ENCODE assay signal across 18 cellular contexts in genomic region chr2:85899284-85899683, GRCh38. TPM values are rescaled to one million over a fixed set of nuclear protein-coding genes. Genes with fewer than 3 reads are reported as not detected.
DNase-seq lines count a peak whose midpoint lies in the region; ATAC-seq and TF ChIP-seq lines count a peak whose summit lies in the region.
"Had no signal": no experiment of that assay in that cellular context is flagged by ENCODE, and none has a peak within 500 bp of the region (broad histone marks: within the 10 kb centered on the region; RNA-seq: fewer than 3 reads in every experiment).

No MANE protein-coding gene starts in this region.

- peaks cover 16% of the 10 kb centered on the region for H3F3A ChIP-seq in PC-9 (ENCODE audit: insufficient read depth, low read depth)

- H2AFZ ChIP-seq in mammary epithelial cell (ENCODE audit: low read depth, low read length) (no peak overlapping the region), PC-9 (no peak overlapping the region)

- ATAC-seq in mucosa of descending colon (no peak), GM18873 (IDR thresholded peaks at IDR 0.05; ENCODE audit: low FRiP score, unreplicated experiment) (no peak)
- ATAC-seq: Right ventricle myocardium inferior had no signal

- H3K4me3 ChIP-seq in mammary epithelial cell (replicated peaks in 1 of 3; ENCODE audit: insufficient read depth in 1 of 3, low read depth in 2 of 3, low read length in 3 of 3), result no peak overlapping the region
- H3K4me3 ChIP-seq in PC-9, result no peak overlapping the region
- H3K4me3 ChIP-seq in thyroid gland (replicated peaks in 1 of 3), result no peak overlapping the region
- H3K4me3 ChIP-seq in mucosa of descending colon, result no peak overlapping the region
- H3K4me3 ChIP-seq: SJSA1 had no signal

- WGBS in mammary epithelial cell (ENCODE audit: low coverage, missing lambda C conversion rate), result 100% methylated on average over 1 of the region's 1 CpG
- WGBS in thyroid gland, 2 donors, result 56 to 61% methylated on average over 1 of the region's 1 CpG

- in situ Hi-C loops in mammary epithelial cell (cut with MboI; ENCODE audit: low sequenced_read_pairs in 2 of 2), result no loop called here

- H3K27me3 ChIP-seq in mammary epithelial cell (ENCODE audit: insufficient read depth, low read length), result no peaks in the 10 kb centered on the region
- H3K27me3 ChIP-seq in PC-9 (ENCODE audit: insufficient read depth, low read depth), result no peaks in the 10 kb centered on the region
- no peaks in the 10 kb centered on the region for H3K27me3 ChIP-seq in layer of hippocampus (ENCODE audit: control insufficient read depth, insufficient read depth, low read length)
- H3K27me3 ChIP-seq in thyroid gland, result no peaks in the 10 kb centered on the region
- H3K27me3 ChIP-seq: SJSA1 had no signal

- H3K9me2 ChIP-seq in PC-9 (ENCODE audit: insufficient read depth), result no peaks in the 10 kb centered on the region

- H3K9me3 Mint-ChIP-seq in MCF 10A (ENCODE audit: unreplicated experiment) (no peaks in the 10 kb centered on the region), Calu3 (ENCODE audit: low read depth, unreplicated experiment) (no peaks in the 10 kb centered on the region)

- no peak overlapping the region for H3K27ac ChIP-seq in mammary epithelial cell (ENCODE audit: insufficient read depth, low read depth, low read length)
- no peak overlapping the region for H3K27ac ChIP-seq in PC-9
- peak overlapping the region; percentile 49 for H3K27ac ChIP-seq in layer of hippocampus (ENCODE audit: low read depth, low read length)
- peak overlapping the region; percentile 89 to 92 (median 91) for H3K27ac ChIP-seq in thyroid gland
- H3K27ac ChIP-seq: SJSA1 had no signal

- no peak for TF ChIP-seq CTCF in MCF 10A (IDR thresholded peaks at IDR 0.05; ENCODE audit: unreplicated experiment)
- TF ChIP-seq CTCF in mammary epithelial cell (conservative IDR thresholded peaks at IDR 0.05 in 1 of 2, IDR thresholded peaks at IDR 0.05 in 1 of 2; ENCODE audit: extremely low read depth in 1 of 2, insufficient read depth in 1 of 2, low read depth in 1 of 2, low read length in 2 of 2), result no peak
- no peak for TF ChIP-seq CTCF in PC-9 (conservative IDR thresholded peaks at IDR 0.05)
- TF ChIP-seq CTCF in thyroid gland (IDR thresholded peaks at IDR 0.05), result no peak
- no peak for TF ChIP-seq CTCF in Calu3 (IDR thresholded peaks at IDR 0.05; ENCODE audit: unreplicated experiment)
- TF ChIP-seq CTCF in mucosa of descending colon (IDR thresholded peaks at IDR 0.05), result no peak

- DNase-seq in MCF 10A (ENCODE audit: unreplicated experiment) (no peak), mammary epithelial cell (no peak), PC-9 (no peak), thyroid gland (peak; percentile 55 to 59), Calu3 (no peak), mucosa of descending colon (no peak)
- DNase-seq: DMS153, KG1, MV-4-11, NCI-H1694, NCI-H2081, NCI-H2171 treated with DMSO at 0.1 percent for 48 hours, NCI-H524 treated with DMSO at 0.1 percent for 48 hours, NCI-H82 had no signal

- dilution Hi-C loops in mammary epithelial cell (cut with HindIII; ENCODE audit: low sequenced_read_pairs), result no loop called here

- CTCF ChIA-PET in MCF 10A (lab: Yijun Ruan, JAX), result no interaction called here
- CTCF ChIA-PET in mammary epithelial cell (lab: Charles Lee; ENCODE audit: low non-redundant PET), result no interaction called here
- CTCF ChIA-PET in PC-9 (lab: Charles Lee), result no interaction called here
- CTCF ChIA-PET in Calu3 (lab: Charles Lee), result no interaction called here

- H3K36me3 Mint-ChIP-seq in MCF 10A (ENCODE audit: insufficient read depth, unreplicated experiment) (no peaks in the 10 kb centered on the region), Calu3 (ENCODE audit: insufficient read depth, unreplicated experiment) (no peaks in the 10 kb centered on the region)

- peaks cover 7% of the 10 kb centered on the region for H3K4me1 ChIP-seq in mammary epithelial cell (ENCODE audit: insufficient read depth, low read length)
- peaks cover 24% of the 10 kb centered on the region for H3K4me1 ChIP-seq in PC-9 (replicated peaks; ENCODE audit: insufficient read depth)
- peaks cover 37 to 52% of the 10 kb centered on the region in 2 donors for H3K4me1 ChIP-seq in thyroid gland
- H3K4me1 ChIP-seq in mucosa of descending colon (ENCODE audit: low read depth), result no peaks in the 10 kb centered on the region

- H3K4me2 ChIP-seq in mammary epithelial cell (ENCODE audit: insufficient read depth, low read depth, low read length) (no peak overlapping the region), PC-9 (peak overlapping the region; percentile 42; the same call in 1 of the 2 replicates)

- H3K36me3 ChIP-seq in mammary epithelial cell (ENCODE audit: insufficient read depth, low read length) (no peaks in the 10 kb centered on the region), PC-9 (ENCODE audit: low read depth) (no peaks in the 10 kb centered on the region), thyroid gland (no peaks in the 10 kb centered on the region), mucosa of descending colon (ENCODE audit: low read depth) (no peaks in the 10 kb centered on the region)
- H3K36me3 ChIP-seq: SJSA1 had no signal

- H3K27ac Mint-ChIP-seq in MCF 10A (ENCODE audit: low read depth, unreplicated experiment) (peak overlapping the region; percentile 9), Calu3 (ENCODE audit: unreplicated experiment) (no peak overlapping the region)

- no TSS peak for BruUV-seq in MCF 10A (replicated peaks; lab: Mats Ljungman, UMichigan)
- BruUV-seq in mammary epithelial cell (replicated peaks; lab: Mats Ljungman, UMichigan), result no TSS peak
- BruUV-seq in PC-9 (replicated peaks; lab: Mats Ljungman, UMichigan), result no TSS peak
- BruUV-seq in Calu3 (replicated peaks; lab: Mats Ljungman, UMichigan), result no TSS peak

- H3K4me3 Mint-ChIP-seq in MCF 10A (ENCODE audit: unreplicated experiment), result no peak overlapping the region
- H3K4me3 Mint-ChIP-seq in Calu3 (ENCODE audit: low read depth, unreplicated experiment), result no peak overlapping the region

- H3K79me2 ChIP-seq in mammary epithelial cell (ENCODE audit: insufficient read depth, low read length), result no peaks in the 10 kb centered on the region
- H3K79me2 ChIP-seq in PC-9 (ENCODE audit: low read depth), result no peaks in the 10 kb centered on the region

- no peaks in the 10 kb centered on the region for H3K27me3 Mint-ChIP-seq in MCF 10A (ENCODE audit: insufficient read depth, unreplicated experiment)
- H3K27me3 Mint-ChIP-seq in Calu3 (ENCODE audit: unreplicated experiment), result peaks cover 18% of the 10 kb centered on the region

- peak in 1 of 2 donors; percentile 33 for TF ChIP-seq POLR2A in thyroid gland (IDR thresholded peaks at IDR 0.05)

- no peak overlapping the region for H3K9ac ChIP-seq in mammary epithelial cell (ENCODE audit: insufficient read depth, low read length)

- POLR2A ChIA-PET in MCF 10A (lab: Yijun Ruan, JAX) (no interaction called here), PC-9 (lab: Charles Lee; ENCODE audit: unreplicated experiment) (no interaction called here)

- no peaks in the 10 kb centered on the region for H3K9me3 ChIP-seq in mammary epithelial cell (replicated peaks; ENCODE audit: insufficient read depth, low read length)
- H3K9me3 ChIP-seq in PC-9 (ENCODE audit: insufficient read depth, low read depth), result peaks cover 4% of the 10 kb centered on the region; the same call in 1 of the 2 replicates
- H3K9me3 ChIP-seq in thyroid gland, result no peaks in the 10 kb centered on the region
- no peaks in the 10 kb centered on the region for H3K9me3 ChIP-seq in mucosa of descending colon

- intact Hi-C loops in MCF 10A (cut with micrococcal nuclease), result no loop called here
- intact Hi-C loops in mammary epithelial cell (cut with micrococcal nuclease), result no loop called here
- intact Hi-C loops in PC-9 (cut with micrococcal nuclease; ENCODE audit: unreplicated experiment), result no loop called here
- intact Hi-C loops in thyroid gland (cut with DNase I), result no loop called here
- intact Hi-C loops in Calu3 (cut with micrococcal nuclease; ENCODE audit: unreplicated experiment), result no loop called here
- intact Hi-C loops in mucosa of descending colon (cut with DNase I, micrococcal nuclease), result no loop called here

- H4K20me1 ChIP-seq in mammary epithelial cell (ENCODE audit: insufficient read depth, low read length), result no peaks in the 10 kb centered on the region
- no peaks in the 10 kb centered on the region for H4K20me1 ChIP-seq in PC-9 (ENCODE audit: insufficient read depth)

- H3K4me1 Mint-ChIP-seq in MCF 10A (ENCODE audit: insufficient read depth, unreplicated experiment), result peaks cover under 1% of the 10 kb centered on the region
- H3K4me1 Mint-ChIP-seq in Calu3 (ENCODE audit: low read depth, unreplicated experiment), result no peaks in the 10 kb centered on the region

RNA-seq across cellular contexts. Expression of gene ST3GAL5, which starts 10.5 kb away (rescaled TPM):
- total RNA-seq in MCF 10A (2022), result 1.2 and 2.3 TPM in 2 replicates
- 10 to 100 TPM; 12.0 to 25.1 TPM for total RNA-seq in mammary epithelial cell
- 13.0 TPM for polyA plus RNA-seq in mammary epithelial cell
- polyA minus RNA-seq in mammary epithelial cell, result 2.9 TPM
- total RNA-seq in PC-9 (2021), result 5.9 and 7.2 TPM in 2 replicates
- 100 to 1,000 TPM; 139 to 199 (median 156) TPM for total RNA-seq in thyroid gland
- 3.5 and 3.8 TPM in 2 replicates for total RNA-seq in Calu3 (2022)
- 10 to 100 TPM in 1 of 3 donors, 1 to 10 TPM in 2; 5.0 to 19.0 (median 5.4) TPM for total RNA-seq in mucosa of descending colon

Comparison
In these comparisons a context has a peak if more than half of its experiments do, and no peak if none do; other contexts are left out.
1. DNase-seq: peak in thyroid gland (2 of 2); none in MCF 10A (single experiment), mammary epithelial cell (single experiment), PC-9 (0 of 2), Calu3 (single experiment) and mucosa of descending colon (0 of 3).
2. H3K27ac ChIP-seq: peak in layer of hippocampus (single experiment) and thyroid gland (3 of 3); none in mammary epithelial cell (single experiment) and PC-9 (single experiment).
3. RNA of gene ST3GAL5, which starts 10.5 kb away (total RNA-seq): 139 to 199 TPM in thyroid gland; 12.0 to 25.1 TPM in mammary epithelial cell, 5.9 to 7.2 TPM in PC-9, 5.0 to 19.0 TPM in mucosa of descending colon, 3.5 to 3.8 TPM in Calu3 and 1.2 to 2.3 TPM in MCF 10A; every median in the first group is over 4 times any median in the second.